ENCODE assay signal across 8 cellular contexts in the genomic region with DNA sequence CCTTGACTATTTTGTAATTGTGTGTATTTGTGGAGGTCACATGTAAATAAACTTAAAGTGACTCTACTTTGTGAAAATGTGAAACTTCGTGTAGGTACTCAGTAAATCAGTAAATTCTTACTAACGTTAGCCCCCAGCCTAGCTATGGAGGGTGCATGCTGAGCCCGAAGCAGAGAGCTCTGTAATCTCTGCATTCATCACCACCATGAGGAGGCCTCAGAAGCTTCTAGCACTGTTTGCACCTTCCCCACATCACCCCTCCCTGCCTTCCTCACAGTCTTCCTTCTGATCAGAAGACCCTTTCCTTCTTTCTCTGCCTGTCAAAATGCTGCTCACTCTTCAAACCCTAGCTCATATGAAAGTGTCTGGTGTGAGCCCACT.
DNase-seq lines count a peak whose midpoint lies in the region; FAIRE-seq and TF ChIP-seq lines count a peak whose summit lies in the region.
"Not testable (repeated sequence)": the region's sequence is repeated elsewhere in the genome, so short reads cannot be mapped to it uniquely, and the experiment has no call there.

No MANE protein-coding gene starts in this region.

- H3K27ac Mint-ChIP-seq in astrocyte (ENCODE audit: unreplicated experiment); neural crest cell (ENCODE audit: unreplicated experiment): not testable (repeated sequence)

- not testable (repeated sequence) for H3K27ac ChIP-seq in astrocyte (ENCODE audit: low read depth, low read length)

- H3K9ac ChIP-seq in astrocyte (ENCODE audit: low read length), result not testable (repeated sequence)

- peaks cover 20% of the 10 kb centered on the region for H3K27me3 ChIP-seq in astrocyte (ENCODE audit: insufficient read depth, low read length)
- H3K27me3 ChIP-seq in kidney epithelial cell (ENCODE audit: control insufficient read depth, insufficient read depth, low read length), result not testable (repeated sequence)

- not testable (repeated sequence) for H3K9me3 Mint-ChIP-seq in astrocyte (ENCODE audit: unreplicated experiment); neural crest cell

- FAIRE-seq in astrocyte (lab: Jason Lieb, UNC), result not testable (repeated sequence)

- H2AFZ ChIP-seq in astrocyte (ENCODE audit: low read depth, low read length), result not testable (repeated sequence)

- DNase-seq in A172 (ENCODE audit: low spot score), result peak; percentile 4
- DNase-seq in ELR (ENCODE audit: low read depth), result peak; percentile 18
- DNase-seq in LNCaP clone FGC (ENCODE audit: low read depth); kidney epithelial cell (ENCODE audit: low read depth); neural crest cell (ENCODE audit: low read depth, low spot score): not testable (repeated sequence)
- DNase-seq in SK-MEL-5 (ENCODE audit: low read depth, low spot score), result peak; percentile 13
- DNase-seq in astrocyte (ENCODE audit: low read depth), result peak; percentile 6
- peak; percentile 25 to 27 for DNase-seq in erythroblast (lab: John Stamatoyannopoulos, UW)

- H3K27me3 Mint-ChIP-seq in astrocyte (ENCODE audit: low read depth, unreplicated experiment); neural crest cell (ENCODE audit: low read depth): not testable (repeated sequence)

- H3K4me3 ChIP-seq in LNCaP clone FGC (ENCODE audit: low read depth, low read length) (peak overlapping the region; percentile 40), kidney epithelial cell (ENCODE audit: low read depth, low read length) (peak overlapping the region; percentile 2)
- not testable (repeated sequence) for H3K4me3 ChIP-seq in astrocyte (ENCODE audit: insufficient read depth, low read depth, low read length)

- not testable (repeated sequence) for H3K4me1 Mint-ChIP-seq in astrocyte (ENCODE audit: low read depth, unreplicated experiment); neural crest cell

- H3K36me3 Mint-ChIP-seq in astrocyte (ENCODE audit: low read depth, unreplicated experiment); neural crest cell (ENCODE audit: low read depth): not testable (repeated sequence)

- H3K4me1 ChIP-seq in astrocyte (ENCODE audit: insufficient read depth, low read length), result not testable (repeated sequence)

- not testable (repeated sequence) for H3K9me3 ChIP-seq in astrocyte (ENCODE audit: insufficient read depth, low read depth, low read length)

- not testable (repeated sequence) for TF ChIP-seq POLR2A in erythroblast (IDR thresholded peaks at IDR 0.05; ENCODE audit: low read length)

- not testable (repeated sequence) for H4K20me1 ChIP-seq in astrocyte (ENCODE audit: insufficient read depth, low read length)

- H3K4me3 Mint-ChIP-seq in astrocyte (ENCODE audit: unreplicated experiment), result not testable (repeated sequence)
- H3K4me3 Mint-ChIP-seq in neural crest cell, result peak overlapping the region; percentile 12

- H3K36me3 ChIP-seq in astrocyte (ENCODE audit: insufficient read depth, low read length); kidney epithelial cell (ENCODE audit: control insufficient read depth, insufficient read depth, low read length): not testable (repeated sequence)

- not testable (repeated sequence) for TF ChIP-seq CTCF in LNCaP clone FGC (IDR thresholded peaks at IDR 0.05; ENCODE audit: control insufficient read depth, extremely low read depth, insufficient read depth); astrocyte (IDR thresholded peaks at IDR 0.05; ENCODE audit: insufficient read depth, low read depth, low read length); kidney epithelial cell (IDR thresholded peaks at IDR 0.05; ENCODE audit: insufficient read depth, low read length, poor library complexity, severe bottlenecking); neural crest cell (conservative IDR thresholded peaks at IDR 0.05)

- H3K79me2 ChIP-seq in astrocyte (ENCODE audit: insufficient read depth, low read length), result not testable (repeated sequence)

- H3K4me2 ChIP-seq in astrocyte (ENCODE audit: low read length), result not testable (repeated sequence)

- in situ Hi-C loops in SK-MEL-5 (cut with HindIII; ENCODE audit: low pct_unique_long_range_greater_than_20kb, low sequenced_read_pairs), result not testable (repeated sequence)
